ENCODE assay signal across 1 cellular context in genomic region chrX:103630171-103630511, GRCh38.
TF ChIP-seq lines count a peak whose summit lies in the region.

No MANE protein-coding gene starts in this region.

TF ChIP-seq in HEK293, 187 proteins besides CTCF, POLR2A, EP300 and RAD21 (continued from another document):
- TF ChIP-seq TCF7L2 (IDR thresholded peaks at IDR 0.05; ENCODE audit: borderline replicate concordance, low read depth, low read length) (no peak), ZNF335 (tag by site-specific recombination; conservative IDR thresholded peaks at IDR 0.05) (peak; percentile 89)
